In the genomic region with DNA sequence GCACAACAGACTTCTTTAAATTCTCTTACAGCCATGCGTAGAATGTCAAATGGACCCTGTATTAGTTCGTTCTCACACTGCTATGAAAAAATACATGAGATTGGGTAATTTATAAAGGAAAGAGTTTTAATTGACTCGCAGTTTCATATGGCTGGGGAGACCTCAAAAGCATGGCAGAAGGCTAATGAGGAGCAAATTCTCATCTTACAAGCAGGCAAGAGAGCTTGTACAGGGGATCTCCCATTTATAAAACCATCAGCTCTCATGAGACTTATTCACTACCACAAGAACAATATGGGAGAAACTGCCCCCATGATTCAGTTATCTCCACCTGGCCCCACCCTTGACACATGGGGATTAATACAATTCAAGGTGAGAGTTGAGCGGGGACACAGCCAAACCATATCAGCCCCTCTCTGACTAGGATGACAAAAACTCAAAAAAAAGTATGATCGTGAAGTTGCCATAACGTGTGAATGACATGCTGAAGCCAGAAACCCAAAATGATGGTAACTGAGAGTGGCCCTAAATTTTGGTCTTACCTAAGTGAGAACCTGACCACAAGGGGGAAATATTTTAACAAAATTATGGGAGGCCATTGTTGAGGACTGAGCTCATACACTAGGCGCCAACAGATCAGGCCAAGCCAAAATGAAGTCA, we compare ENCODE assay signal across 25 cellular contexts.
"Had no signal": no experiment of that assay in that cellular context is flagged by ENCODE, and none has a peak within 500 bp of the region (broad histone marks: within the 10 kb centered on the region; RNA-seq: fewer than 3 reads in every experiment).

No MANE protein-coding gene starts in this region.

- H3K27me3 Mint-ChIP-seq: activated CD8-positive, alpha-beta T cell treated with anti-CD3 and anti-CD28 coated beads for 36 hours; activated naive CD8-positive, alpha-beta T cell treated with anti-CD3 and anti-CD28 coated beads for 36 hours had no signal

- ATAC-seq: activated CD4-positive, CD25-positive, alpha-beta regulatory T cell treated with anti-CD3 and anti-CD28 coated beads, Interleukin-2, amount 50 U/mL, for 24 hours; activated CD8-positive, alpha-beta T cell treated with anti-CD3 and anti-CD28 coated beads for 36 hours; activated T-cell treated with anti-CD3 and anti-CD28 coated beads, Interleukin-2, amount 50 U/mL, for 72 hours had no signal

- H3K9me3 Mint-ChIP-seq: activated T-cell treated with anti-CD3 and anti-CD28 coated beads, Interleukin-2, amount 50 U/mL, for 72 hours had no signal

- H3K9me3 ChIP-seq: Peyer's patch had no signal

- H3K36me3 Mint-ChIP-seq: activated naive CD4-positive, alpha-beta T cell treated with anti-CD3 and anti-CD28 coated beads, Interleukin-2, amount 10 ng/mL, durations not matched to agents 7 days and 5 days had no signal

- H3K4me3 Mint-ChIP-seq: activated CD8-positive, alpha-beta T cell treated with anti-CD3 and anti-CD28 coated beads for 36 hours; activated naive CD4-positive, alpha-beta T cell treated with anti-CD3 and anti-CD28 coated beads, Interleukin-2, amount 10 ng/mL, durations not matched to agents 7 days and 5 days; activated naive CD8-positive, alpha-beta T cell treated with anti-CD3 and anti-CD28 coated beads for 36 hours; activated T-cell treated with anti-CD3 and anti-CD28 coated beads, Interleukin-2, amount 50 U/mL, for 72 hours; T-helper 1 cell treated with Interleukin-12 subunit alpha and Interleukin-12 subunit beta and Interleukin-4 antibody, amounts not matched to agents 30 μg/mL and 1 μg/mL, for 36 hours had no signal

- DNase-seq: activated CD4-positive, alpha-beta T cell treated with anti-CD3 and anti-CD28 coated beads for 4 hours; activated CD8-positive, alpha-beta memory T cell treated with anti-CD3 and anti-CD28 coated beads, Interleukin-2, amount 50 U/mL, for 4 hours; activated CD8-positive, alpha-beta T cell treated with anti-CD3 and anti-CD28 coated beads for 36 hours; activated gamma-delta T cell treated with Interleukin-2 at 50 U/mL for 16 hours; activated naive CD4-positive, alpha-beta T cell treated with anti-CD3 and anti-CD28 coated beads, Interleukin-2, amount 10 ng/mL, durations not matched to agents 7 days and 5 days; activated naive CD8-positive, alpha-beta T cell treated with anti-CD3 and anti-CD28 coated beads for 36 hours; activated T-cell treated with anti-CD3 and anti-CD28 coated beads, Interleukin-2, amount 50 U/mL, for 72 hours; brain microvascular endothelial cell; caudate nucleus; NCI-H1048; NCI-H146; NCI-H187 treated with DMSO at 0.1 percent for 48 hours; NCI-H2081 treated with DMSO at 0.1 percent for 48 hours; NCI-H2171; NCI-H2227 treated with DMSO at 0.1 percent for 48 hours; NCI-H526; NCI-H82; OCI-M1; Peyer's patch; SHP77 treated with DMSO at 0.1 percent for 48 hours had no signal

- H3K4me2 ChIP-seq: KMS-11 had no signal

- H3K36me3 ChIP-seq: brain microvascular endothelial cell, Peyer's patch had no signal

- H3K4me1 Mint-ChIP-seq: activated naive CD4-positive, alpha-beta T cell treated with anti-CD3 and anti-CD28 coated beads, Interleukin-2, amount 10 ng/mL, durations not matched to agents 7 days and 5 days; activated naive CD8-positive, alpha-beta T cell treated with anti-CD3 and anti-CD28 coated beads for 36 hours had no signal

- H3K9ac ChIP-seq: KMS-11 had no signal

- H3K27ac Mint-ChIP-seq: activated CD8-positive, alpha-beta T cell treated with anti-CD3 and anti-CD28 coated beads for 36 hours; activated naive CD4-positive, alpha-beta T cell treated with anti-CD3 and anti-CD28 coated beads, Interleukin-2, amount 10 ng/mL, durations not matched to agents 7 days and 5 days; activated naive CD8-positive, alpha-beta T cell treated with anti-CD3 and anti-CD28 coated beads for 36 hours; activated T-cell treated with anti-CD3 and anti-CD28 coated beads, Interleukin-2, amount 50 U/mL, for 72 hours; activated T-helper 2 cell treated with anti-CD3 and anti-CD28 coated beads, Interferon-gamma antibody, Interleukin-2, Interleukin-4, amounts not matched to agents 10 μg/mL and 5 μg/mL and 100 μg/mL, durations not matched to agents 14 hours and 24 hours and 36 hours; T-helper 1 cell treated with Interleukin-12 subunit alpha and Interleukin-12 subunit beta and Interleukin-4 antibody, amounts not matched to agents 30 μg/mL and 1 μg/mL, for 36 hours had no signal

- H3K4me1 ChIP-seq: Peyer's patch had no signal

- H3K27ac ChIP-seq: brain microvascular endothelial cell, KMS-11, Peyer's patch, RWPE1 had no signal

- H3K27me3 ChIP-seq: brain microvascular endothelial cell, Peyer's patch had no signal

- H3K4me3 ChIP-seq: Peyer's patch had no signal
